10 cellular contexts compared by ENCODE assay signal in genomic region chr21:20443558-20444155, GRCh38.
DNase-seq lines count a peak whose midpoint lies in the region; ATAC-seq and TF ChIP-seq lines count a peak whose summit lies in the region.
"Had no signal": no experiment of that assay in that cellular context is flagged by ENCODE, and none has a peak within 500 bp of the region (broad histone marks: within the 10 kb centered on the region; RNA-seq: fewer than 3 reads in every experiment).

No MANE protein-coding gene starts in this region.

- H4K20me1 ChIP-seq in hepatocyte (ENCODE audit: insufficient read depth, poor library complexity, severe bottlenecking), result no peaks in the 10 kb centered on the region
- H4K20me1 ChIP-seq in osteoblast (ENCODE audit: insufficient read depth, low read length), result no peaks in the 10 kb centered on the region

- ATAC-seq in GM21526 (IDR thresholded peaks at IDR 0.05; ENCODE audit: low FRiP score, unreplicated experiment), result no peak
- ATAC-seq: stimulated activated effector memory CD8-positive, alpha-beta T cell treated with anti-CD3 and anti-CD28 coated beads, Interleukin-12 subunit alpha, Interleukin-12 subunit beta, amount 100 ng/mL, for 72 hours had no signal

- H3K27me3 ChIP-seq in NT2/D1 (ENCODE audit: insufficient read depth, insufficient read length), result no peaks in the 10 kb centered on the region
- no peaks in the 10 kb centered on the region for H3K27me3 ChIP-seq in hepatocyte
- H3K27me3 ChIP-seq in MG63, result no peaks in the 10 kb centered on the region
- no peaks in the 10 kb centered on the region for H3K27me3 ChIP-seq in osteoblast (ENCODE audit: insufficient read depth, low read length)

- H3K4me3 ChIP-seq in GM12864 (ENCODE audit: low read depth, low read length) (no peak overlapping the region), NT2/D1 (ENCODE audit: insufficient read length, low read depth) (no peak overlapping the region), hepatocyte (no peak overlapping the region), MG63 (no peak overlapping the region), osteoblast (ENCODE audit: insufficient read depth, low read length) (no peak overlapping the region)

- H3K79me2 ChIP-seq in hepatocyte, result no peaks in the 10 kb centered on the region
- H3K79me2 ChIP-seq in osteoblast (ENCODE audit: insufficient read depth, low read length), result no peaks in the 10 kb centered on the region

- no peaks in the 10 kb centered on the region for H3K36me3 ChIP-seq in NT2/D1 (ENCODE audit: insufficient read depth, insufficient read length, low read length)
- H3K36me3 ChIP-seq in hepatocyte (replicated peaks; ENCODE audit: insufficient read depth, low read depth), result no peaks in the 10 kb centered on the region
- H3K36me3 ChIP-seq in MG63, result no peaks in the 10 kb centered on the region
- H3K36me3 ChIP-seq in osteoblast (ENCODE audit: insufficient read depth, low read length), result no peaks in the 10 kb centered on the region

- no peaks in the 10 kb centered on the region for H3K9me2 ChIP-seq in hepatocyte (replicated peaks; ENCODE audit: insufficient read depth)

- H2AFZ ChIP-seq in hepatocyte, result no peak overlapping the region
- no peak overlapping the region for H2AFZ ChIP-seq in osteoblast (ENCODE audit: low read length)

- H3K4me2 ChIP-seq in hepatocyte (no peak overlapping the region), osteoblast (ENCODE audit: insufficient read depth, low read length) (no peak overlapping the region)

- no peak overlapping the region for H3K27ac ChIP-seq in hepatocyte
- H3K27ac ChIP-seq in osteoblast (ENCODE audit: low read depth, low read length), result no peak overlapping the region
- H3K27ac ChIP-seq: epithelial cell of prostate had no signal

- TF ChIP-seq CTCF in GM12864 (IDR thresholded peaks at IDR 0.05; ENCODE audit: low read depth, low read length, missing control alignments), result peak; percentile 32
- TF ChIP-seq CTCF in hepatocyte (IDR thresholded peaks at IDR 0.05; ENCODE audit: poor library complexity), result peak; percentile 55
- TF ChIP-seq CTCF in osteoblast (IDR thresholded peaks at IDR 0.05; ENCODE audit: extremely low read depth, low read depth, low read length), result no peak

- H3K4me1 ChIP-seq in NT2/D1 (ENCODE audit: insufficient read depth, insufficient read length) (no peaks in the 10 kb centered on the region), hepatocyte (ENCODE audit: insufficient read depth) (no peaks in the 10 kb centered on the region), osteoblast (ENCODE audit: insufficient read depth, low read length) (no peaks in the 10 kb centered on the region)

- WGBS in hepatocyte (ENCODE audit: low lambda C conversion rate, missing lambda C conversion rate), result 66% methylated on average over 13 of the region's 13 CpGs

- DNase-seq in AML-193 (lab: John Stamatoyannopoulos, UW) (peak; percentile 13 to 20), GM12864 (ENCODE audit: low read depth) (no peak), NT2/D1 (ENCODE audit: low read depth, low spot score) (peak; percentile 52), hepatocyte (ENCODE audit: low spot score) (peak; percentile 58), MG63 (no peak), osteoblast (ENCODE audit: insufficient read length, low spot score, missing footprints) (no peak), GM19240 (ENCODE audit: insufficient read length, low spot score) (no peak)

- no peaks in the 10 kb centered on the region for H3K9me3 ChIP-seq in NT2/D1 (ENCODE audit: insufficient read depth, low read length)
- H3K9me3 ChIP-seq in hepatocyte (ENCODE audit: low read depth), result no peaks in the 10 kb centered on the region
- H3K9me3 ChIP-seq in MG63, result no peaks in the 10 kb centered on the region
- no peaks in the 10 kb centered on the region for H3K9me3 ChIP-seq in osteoblast (ENCODE audit: low read depth, low read length)

- no peak overlapping the region for H3K9ac ChIP-seq in NT2/D1 (ENCODE audit: insufficient read length, low read depth)

Comparison
In these comparisons a context has a peak if more than half of its experiments do, and no peak if none do; other contexts are left out.
1. DNase-seq: peak in AML-193 (2 of 2), NT2/D1 (single experiment) and hepatocyte (single experiment); none in GM12864 (single experiment), MG63 (single experiment), osteoblast (single experiment) and GM19240 (single experiment).